8 cellular contexts compared by ENCODE assay signal in the genomic region with DNA sequence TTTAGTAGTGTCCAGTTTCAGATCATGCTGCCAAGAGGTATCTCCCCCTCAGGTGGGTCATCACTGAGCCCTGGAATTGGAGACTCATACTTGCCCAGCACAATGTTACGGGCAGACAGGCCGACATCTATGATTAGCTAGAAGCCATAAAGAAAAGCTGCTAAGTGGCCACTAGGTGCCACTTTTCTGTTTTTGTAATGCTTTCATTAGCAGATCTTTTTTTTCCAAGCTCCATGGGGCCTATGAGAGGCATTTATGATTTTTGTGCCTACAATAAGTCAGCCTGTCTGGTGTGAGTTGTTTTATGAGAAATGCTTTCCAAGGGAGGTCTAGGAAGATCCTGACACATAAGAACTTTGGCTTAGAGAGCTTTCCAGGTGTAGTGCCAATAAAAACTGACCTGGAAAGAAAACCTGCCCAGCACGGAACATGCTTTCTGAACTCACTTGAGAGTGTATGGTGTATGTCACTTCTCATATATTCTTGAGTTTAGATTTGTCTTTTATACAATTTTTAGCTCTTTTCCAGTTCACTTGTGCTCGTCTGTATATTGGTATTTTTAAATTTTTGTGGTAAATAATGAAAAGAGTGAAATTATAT. TPM values are rescaled to one million over a fixed set of nuclear protein-coding genes. Genes with fewer than 3 reads are reported as not detected.
DNase-seq lines count a peak whose midpoint lies in the region; ATAC-seq and TF ChIP-seq lines count a peak whose summit lies in the region.

No MANE protein-coding gene starts in this region.

- CTCF ChIA-PET in Calu3 (lab: Charles Lee): interaction anchor here (0.6 to 1.3 kb wide), 6 partner anchors 9 to 209 kb away, joined by 3 to 9 read pairs (median 3); partner anchors contain the start of gene PPFIBP1
- CTCF ChIA-PET in CD4-positive, alpha-beta memory T cell (lab: Charles Lee; ENCODE audit: partially characterized antibody): interaction anchor here (0.6 to 3.8 kb wide), 4 partner anchors 8 to 362 kb away, joined by 3 to 27 read pairs (median 4); no protein-coding TSS in a partner anchor

- no peaks in the 10 kb centered on the region for H3K36me3 ChIP-seq in CD4-positive, alpha-beta memory T cell (ENCODE audit: insufficient read depth, low read length)

- H3K27me3 Mint-ChIP-seq in Calu3 (ENCODE audit: unreplicated experiment): no peaks in the 10 kb centered on the region
- no peaks in the 10 kb centered on the region for H3K27me3 Mint-ChIP-seq in CD4-positive, alpha-beta memory T cell

- no peaks in the 10 kb centered on the region for H3K9me3 Mint-ChIP-seq in Calu3 (ENCODE audit: low read depth, unreplicated experiment)
- H3K9me3 Mint-ChIP-seq in CD4-positive, alpha-beta memory T cell: no peaks in the 10 kb centered on the region

- H3K27ac ChIP-seq in CD4-positive, alpha-beta memory T cell (ENCODE audit: low read depth, low read length): no peak overlapping the region

- peaks cover 11% of the 10 kb centered on the region for H3K4me1 Mint-ChIP-seq in Calu3 (ENCODE audit: low read depth, unreplicated experiment)
- H3K4me1 Mint-ChIP-seq in CD4-positive, alpha-beta memory T cell: peaks cover 1 to 3% (median 2%) of the 10 kb centered on the region in 4 donors

- TF ChIP-seq CTCF in Calu3 (IDR thresholded peaks at IDR 0.05; ENCODE audit: unreplicated experiment) (peak; percentile 55), retinal pigment epithelial cell (conservative IDR thresholded peaks at IDR 0.05; ENCODE audit: low read depth, low read length) (peak; percentile 65)

- H3K36me3 Mint-ChIP-seq in Calu3 (ENCODE audit: insufficient read depth, unreplicated experiment): peaks cover 14% of the 10 kb centered on the region
- H3K36me3 Mint-ChIP-seq in CD4-positive, alpha-beta memory T cell: no peaks in the 10 kb centered on the region

- POLR2A ChIA-PET in CD4-positive, alpha-beta memory T cell (lab: Charles Lee; ENCODE audit: partially characterized antibody): no interaction called here

- no peaks in the 10 kb centered on the region for H3K27me3 ChIP-seq in CD4-positive, alpha-beta memory T cell (ENCODE audit: insufficient read depth, low read length)

- no peak overlapping the region for H3K27ac Mint-ChIP-seq in Calu3 (ENCODE audit: unreplicated experiment)
- H3K27ac Mint-ChIP-seq in CD4-positive, alpha-beta memory T cell: no peak overlapping the region

- H3K9me3 ChIP-seq in CD4-positive, alpha-beta memory T cell (ENCODE audit: control insufficient read depth in 1 of 2, low read length in 2 of 2): no peaks in the 10 kb centered on the region

- no peak overlapping the region for H3K4me3 ChIP-seq in retinal pigment epithelial cell (ENCODE audit: low read length)
- H3K4me3 ChIP-seq in CD4-positive, alpha-beta memory T cell (ENCODE audit: low read length in 2 of 2): no peak overlapping the region

- intact Hi-C loops in Calu3 (cut with micrococcal nuclease; ENCODE audit: unreplicated experiment): loop anchor here (2.0 to 10.0 kb wide), 4 partner anchors 100 to 278 kb away; partner anchors contain the start of gene PPFIBP1
- intact Hi-C loops in CD4-positive, alpha-beta memory T cell (cut with micrococcal nuclease): no loop called here

- no TSS peak for BruUV-seq in Calu3 (replicated peaks; lab: Mats Ljungman, UMichigan)

- ATAC-seq in HG02642 (IDR thresholded peaks at IDR 0.05; ENCODE audit: poor library complexity, unreplicated experiment) (peak; percentile 42), GM21529 (IDR thresholded peaks at IDR 0.05; ENCODE audit: unreplicated experiment) (no peak), GM21390 (IDR thresholded peaks at IDR 0.05; ENCODE audit: unreplicated experiment) (no peak)

- no peak overlapping the region for H3K4me3 Mint-ChIP-seq in Calu3 (ENCODE audit: low read depth, unreplicated experiment)
- no peak overlapping the region for H3K4me3 Mint-ChIP-seq in CD4-positive, alpha-beta memory T cell

- DNase-seq in Calu3: peak; percentile 8
- DNase-seq in SW 1271 (lab: John Stamatoyannopoulos, UW): peak; percentile 27 to 72
- DNase-seq in glomerular visceral epithelial cell (ENCODE audit: extremely low spot score): peak; percentile 40
- peak; percentile 26 for DNase-seq in retinal pigment epithelial cell (ENCODE audit: low read depth)
- DNase-seq in CD4-positive, alpha-beta memory T cell: no peak

- no peaks in the 10 kb centered on the region for H3K4me1 ChIP-seq in CD4-positive, alpha-beta memory T cell (ENCODE audit: insufficient read depth, low read length)

RNA-seq across cellular contexts. Expression of gene SMCO2, which starts 21.8 kb away (rescaled TPM):
- 1.6 and 2.5 TPM in 2 replicates for total RNA-seq in Calu3 (2022)
- not detected for total RNA-seq in CD4-positive, alpha-beta memory T cell
- polyA plus RNA-seq in CD4-positive, alpha-beta memory T cell: not detected

Comparison
In these comparisons a context has a peak if more than half of its experiments do, and no peak if none do; other contexts are left out.
1. DNase-seq: peak in Calu3 (single experiment), SW 1271 (2 of 2), glomerular visceral epithelial cell (single experiment) and retinal pigment epithelial cell (single experiment); none in CD4-positive, alpha-beta memory T cell (0 of 5).